ENCODE assay signal across 21 cellular contexts in the genomic region with DNA sequence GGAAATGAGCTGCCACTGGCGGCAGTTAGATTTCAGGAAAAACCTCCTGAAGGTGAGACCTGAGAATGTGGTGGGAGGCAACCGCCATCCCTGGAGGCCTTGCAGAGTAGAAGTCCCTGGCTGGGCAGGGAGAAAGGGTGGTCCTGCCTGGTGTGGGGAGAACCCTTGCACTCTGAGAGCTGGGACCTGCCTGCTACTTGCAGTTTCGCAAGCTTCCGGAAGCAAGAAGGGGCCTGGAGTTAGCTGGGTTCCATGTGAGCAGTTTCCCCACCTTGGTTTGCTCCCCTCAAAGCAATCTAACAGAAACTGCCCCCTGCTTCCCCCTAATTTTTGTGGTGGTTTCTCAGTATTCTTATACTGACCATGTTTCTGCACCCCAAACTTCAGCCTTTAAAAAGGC.
"Had no signal": no experiment of that assay in that cellular context is flagged by ENCODE, and none has a peak within 500 bp of the region (broad histone marks: within the 10 kb centered on the region; RNA-seq: fewer than 3 reads in every experiment).

No MANE protein-coding gene starts in this region.

- DNase-seq: activated B cell treated with CpG ODN at 0.5 μM for 24 hours; activated CD4-positive, alpha-beta memory T cell treated with anti-CD3 and anti-CD28 coated beads, Interleukin-2, amount 10 ng/mL, durations not matched to agents 7 days and 5 days; activated CD4-positive, alpha-beta T cell treated with anti-CD3 and anti-CD28 coated beads for 4 hours; activated CD8-positive, alpha-beta memory T cell treated with anti-CD3 and anti-CD28 coated beads, Interleukin-2, amount 10 ng/mL, durations not matched to agents 7 days and 5 days; activated naive CD4-positive, alpha-beta T cell treated with anti-CD3 and anti-CD28 coated beads for 36 hours; activated naive CD8-positive, alpha-beta T cell treated with anti-CD3 and anti-CD28 coated beads, Interleukin-2, amount 50 U/mL, for 24 hours; activated T-cell treated with anti-CD3 and anti-CD28 coated beads, Interleukin-2, amount 50 U/mL, for 1 hour; central memory CD4-positive, alpha-beta T cell; endodermal cell; foreskin keratinocyte; glutamatergic neuron; hippocampal formation; natural killer cell; occipital lobe; stimulated activated CD4-positive, alpha-beta T cell treated with anti-CD3 and anti-CD28 coated beads, Interleukin-12 subunit alpha, Interleukin-12 subunit beta, amount 100 ng/mL, for 4 hours; stimulated activated CD4-positive, alpha-beta T cell treated with anti-CD3 and anti-CD28 coated beads, Interleukin-1b, Interleukin-23, amount 100 ng/mL, for 48 hours; stimulated activated CD8-positive, alpha-beta memory T cell treated with anti-CD3 and anti-CD28 coated beads, Interleukin-4, amount 100 ng/mL, for 48 hours; stimulated activated naive CD4-positive, alpha-beta T cell treated with Interleukin-2 at 50 U/mL for 16 hours; tibial artery had no signal

- H3K27me3 ChIP-seq: foreskin keratinocyte, tibial artery had no signal

- ATAC-seq: activated CD8-positive, alpha-beta memory T cell treated with anti-CD3 and anti-CD28 coated beads, Interleukin-2, amount 10 ng/mL, durations not matched to agents 7 days and 5 days; activated naive CD8-positive, alpha-beta T cell treated with anti-CD3 and anti-CD28 coated beads, Interleukin-2, amount 50 U/mL, for 24 hours; foreskin keratinocyte; left lobe of liver; natural killer cell had no signal

- H3K27ac ChIP-seq: foreskin keratinocyte, tibial artery had no signal

- H3K9me3 ChIP-seq: tibial artery had no signal

- H3K4me1 ChIP-seq: foreskin keratinocyte had no signal

- H3K4me3 ChIP-seq: lung, tibial artery had no signal
